ENCODE assay signal across 8 cellular contexts in genomic region chr14:73713206-73713803, GRCh38. TPM values are rescaled to one million over a fixed set of nuclear protein-coding genes. Genes with fewer than 3 reads are reported as not detected.
DNase-seq lines count a peak whose midpoint lies in the region; ATAC-seq and TF ChIP-seq lines count a peak whose summit lies in the region.

No MANE protein-coding gene starts in this region.

- no peak for TF ChIP-seq CTCF in GM12864 (IDR thresholded peaks at IDR 0.05; ENCODE audit: low read depth, low read length, missing control alignments)
- no peak for TF ChIP-seq CTCF in colonic mucosa (IDR thresholded peaks at IDR 0.05)

- peaks cover 0 to 19% (median 6%) of the 10 kb centered on the region in 5 donors for H3K36me3 Mint-ChIP-seq in naive thymus-derived CD4-positive, alpha-beta T cell

- no peaks in the 10 kb centered on the region for H3K27me3 Mint-ChIP-seq in naive thymus-derived CD4-positive, alpha-beta T cell

- DNase-seq in GM12864 (ENCODE audit: low read depth) (no peak), M059J (ENCODE audit: low read depth) (peak; percentile 56), colonic mucosa (no peak), DMS153 (lab: John Stamatoyannopoulos, UW) (no peak)
- peak in 2 of 9 donors; percentile 57 to 59 for DNase-seq in naive thymus-derived CD4-positive, alpha-beta T cell
- DNase-seq in activated CD4-positive, alpha-beta T cell treated with anti-CD3 and anti-CD28 coated beads, Interleukin-2, amount 50 U/mL, for 4 hours, result no peak

- intact Hi-C loops in colonic mucosa (cut with DNase I), result loop anchor here (10.0 kb wide), 1 partner anchor 69 kb away; the partner anchor contains the start of gene DNAL1
- intact Hi-C loops in naive thymus-derived CD4-positive, alpha-beta T cell (cut with micrococcal nuclease), result loop anchor here (1.0 to 10.0 kb wide), 12 partner anchors 69 to 659 kb away; partner anchors contain the start of genes RIOX1 (in 2 of the 2), ACOT2 (in 1 of the 2), ALDH6A1 (in 1 of the 2) and COQ6 (in 1 of the 2)

- no peaks in the 10 kb centered on the region for H3K9me3 Mint-ChIP-seq in naive thymus-derived CD4-positive, alpha-beta T cell

- H3K4me3 ChIP-seq in GM12864 (ENCODE audit: low read depth, low read length) (peak overlapping the region; percentile 60), colonic mucosa (peak overlapping the region; percentile 87)
- peak overlapping the region; percentile 92 for H3K4me3 ChIP-seq in naive thymus-derived CD4-positive, alpha-beta T cell (ENCODE audit: low read length)

- H3K4me3 Mint-ChIP-seq in naive thymus-derived CD4-positive, alpha-beta T cell, result peak overlapping the region; percentile 91 to 100 (median 97)

- no peak for ATAC-seq in naive thymus-derived CD4-positive, alpha-beta T cell
- ATAC-seq in HG03439 (IDR thresholded peaks at IDR 0.05; ENCODE audit: unreplicated experiment) (no peak), HG03175 (IDR thresholded peaks at IDR 0.05; ENCODE audit: unreplicated experiment) (no peak)

- H3K27me3 ChIP-seq in colonic mucosa, result no peaks in the 10 kb centered on the region
- H3K27me3 ChIP-seq in naive thymus-derived CD4-positive, alpha-beta T cell (ENCODE audit: control insufficient read depth in 2 of 2, insufficient read depth in 2 of 2, low read length in 2 of 2), result no peaks in the 10 kb centered on the region

- peaks cover 22 to 40% (median 26%) of the 10 kb centered on the region in 7 donors for H3K4me1 Mint-ChIP-seq in naive thymus-derived CD4-positive, alpha-beta T cell

- CTCF ChIA-PET in naive thymus-derived CD4-positive, alpha-beta T cell (lab: Charles Lee), result interaction anchor here (0.7 kb wide), 1 partner anchor 16 kb away, joined by 3 read pairs; no protein-coding TSS in a partner anchor

- no peaks in the 10 kb centered on the region for H3K9me3 ChIP-seq in colonic mucosa
- no peaks in the 10 kb centered on the region for H3K9me3 ChIP-seq in naive thymus-derived CD4-positive, alpha-beta T cell (ENCODE audit: control insufficient read depth in 2 of 3, low read length in 3 of 3)

- no peaks in the 10 kb centered on the region for H3K36me3 ChIP-seq in colonic mucosa
- H3K36me3 ChIP-seq in naive thymus-derived CD4-positive, alpha-beta T cell (ENCODE audit: control insufficient read depth in 2 of 3, insufficient read depth in 3 of 3, low read length in 3 of 3), result peaks cover 0 to 23% (median 0%) of the 10 kb centered on the region in 3 experiments

- H3K27ac ChIP-seq in colonic mucosa, result peak overlapping the region; percentile 96
- H3K27ac ChIP-seq in naive thymus-derived CD4-positive, alpha-beta T cell (ENCODE audit: low read depth, low read length), result peak overlapping the region; percentile 83

- POLR2A ChIA-PET in naive thymus-derived CD4-positive, alpha-beta T cell (lab: Charles Lee), result interaction anchor here (0.7 to 4.7 kb wide), 9 partner anchors 27 to 138 kb away, joined by 3 to 22 read pairs (median 4); partner anchors contain the start of genes ACOT6, DNAL1 and PTGR2

- peak overlapping the region; percentile 37 to 80 for H3K9ac ChIP-seq in colonic mucosa (ENCODE audit: low read depth in 2 of 2, low read length in 2 of 2)

- H3K27ac Mint-ChIP-seq in naive thymus-derived CD4-positive, alpha-beta T cell, result peak overlapping the region; percentile 93 to 99 (median 96)

- H3K4me1 ChIP-seq in colonic mucosa, result no peaks in the 10 kb centered on the region
- H3K4me1 ChIP-seq in naive thymus-derived CD4-positive, alpha-beta T cell (ENCODE audit: control insufficient read depth in 2 of 2, insufficient read depth in 2 of 2, low read length in 2 of 2), result peaks cover 3 to 4% of the 10 kb centered on the region in 2 donors

RNA-seq across cellular contexts. Expression of gene PNMA1, which starts 0.9 kb away (rescaled TPM):
- total RNA-seq in M059J (2014; rRNA removed; shearing (Covaris generic)), result 8.6 and 16.8 TPM in 2 replicates
- total RNA-seq in colonic mucosa, result 10 to 100 TPM; 13.4 to 28.3 TPM
- total RNA-seq in naive thymus-derived CD4-positive, alpha-beta T cell, result 10 to 100 TPM; 21.6 to 40.4 (median 37.1) TPM
- polyA plus RNA-seq in naive thymus-derived CD4-positive, alpha-beta T cell, result 10 to 100 TPM; 43.5 to 44.0 TPM
